Comparison of ENCODE assay signal across 8 cellular contexts in the genomic region with DNA sequence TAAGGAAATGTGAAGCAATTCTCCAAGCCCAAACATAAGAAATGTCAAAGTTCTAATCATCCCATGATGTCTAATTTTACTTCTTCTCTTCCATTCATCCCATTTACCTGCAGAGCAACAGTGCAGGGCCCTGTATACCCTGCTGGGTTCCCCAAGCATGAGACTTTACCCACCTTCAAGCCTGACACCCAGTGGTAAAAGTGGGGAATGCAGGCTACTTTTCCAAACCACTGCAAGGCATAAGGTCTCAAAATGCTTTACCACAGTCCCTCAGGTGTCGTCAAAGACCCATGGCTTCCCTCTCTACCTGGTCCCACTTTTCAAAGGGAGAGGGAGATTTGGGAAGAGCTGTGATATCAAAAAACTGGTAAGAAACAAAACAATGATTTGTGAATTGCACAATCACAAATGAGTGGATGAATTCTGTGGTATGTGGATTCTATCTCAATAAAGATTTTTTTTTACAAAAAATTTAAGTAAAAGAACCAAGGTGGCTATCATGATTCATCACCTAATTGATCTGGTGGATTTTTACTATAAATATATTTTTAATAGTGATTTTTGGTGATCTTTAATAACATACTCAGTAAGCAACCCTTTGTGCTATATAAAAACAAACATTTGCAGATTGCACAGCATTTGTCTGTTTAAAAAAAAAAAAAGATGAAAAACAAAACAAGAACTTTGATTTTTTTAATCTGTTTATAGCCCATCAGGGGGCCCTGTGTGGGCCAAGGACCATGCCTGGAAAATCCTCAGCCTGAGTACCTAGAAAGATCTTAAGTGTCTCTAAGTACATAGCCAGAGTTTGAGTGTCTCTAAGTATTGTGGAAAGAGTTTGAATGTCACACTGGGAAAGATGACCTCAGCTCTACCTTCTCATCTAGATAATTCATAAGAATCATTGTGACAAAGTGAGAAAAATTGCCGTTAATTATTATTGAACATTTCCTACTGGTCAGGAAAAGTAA.
DNase-seq lines count a peak whose midpoint lies in the region; ATAC-seq and FAIRE-seq lines count a peak whose summit lies in the region.

No MANE protein-coding gene starts in this region.

- no peak overlapping the region for H3K18ac ChIP-seq in mesendoderm (ENCODE audit: low read length)

- peaks cover 4% of the 10 kb centered on the region for H3K4me1 ChIP-seq in mesendoderm (ENCODE audit: control insufficient read depth, low read depth, low read length)

- H3K27me3 Mint-ChIP-seq in stimulated activated naive B cell treated with anti-CD40 and anti-IgM and Interleukin-4, amounts not matched to agents 10 μg/mL and 1 μg/mL and 100 μg/mL, for 72 hours = peaks cover 24 to 27% of the 10 kb centered on the region in 2 donors

- no peaks in the 10 kb centered on the region for H3K79me2 ChIP-seq in mesendoderm (ENCODE audit: control insufficient read depth, insufficient read depth, low read length)

- no peak overlapping the region for H3K56ac ChIP-seq in mesendoderm (ENCODE audit: low read length)

- no peak overlapping the region for H3K4me3 ChIP-seq in mesendoderm (ENCODE audit: low read length)

- H3K36me3 ChIP-seq in mesendoderm (ENCODE audit: control insufficient read depth, insufficient read depth, low read length) = no peaks in the 10 kb centered on the region

- no peak overlapping the region for H2BK120ac ChIP-seq in mesendoderm (ENCODE audit: low read depth, low read length)

- H4K8ac ChIP-seq in mesendoderm (ENCODE audit: low read depth, low read length) = no peak overlapping the region

- no peak overlapping the region for H3K4me3 Mint-ChIP-seq in stimulated activated naive B cell treated with anti-CD40 and anti-IgM and Interleukin-4, amounts not matched to agents 10 μg/mL and 1 μg/mL and 100 μg/mL, for 72 hours

- DNase-seq in NCI-H2081 (lab: John Stamatoyannopoulos, UW) = peak; percentile 64
- no peak for DNase-seq in NCI-H2081 treated with DMSO at 0.1 percent for 48 hours (lab: John Stamatoyannopoulos, UW)
- peak; percentile 17 for DNase-seq in LHCN-M2 (ENCODE audit: low read depth)
- DNase-seq in T1000 (lab: John Stamatoyannopoulos, UW) = peak; percentile 42
- DNase-seq in mesendoderm = peak; percentile 86
- peak; percentile 34 for DNase-seq in stimulated activated naive B cell treated with anti-CD40 and anti-IgM and Interleukin-4, amounts not matched to agents 10 μg/mL and 1 μg/mL and 100 μg/mL, for 72 hours
- no peak for DNase-seq in NCI-H1048 (lab: John Stamatoyannopoulos, UW)

- no peaks in the 10 kb centered on the region for H3K79me1 ChIP-seq in mesendoderm (ENCODE audit: low read length)

- peak; percentile 65 to 76 for ATAC-seq in stimulated activated naive B cell treated with anti-CD40 and anti-IgM and Interleukin-4, amounts not matched to agents 10 μg/mL and 1 μg/mL and 100 μg/mL, for 72 hours (replicated peaks)

- FAIRE-seq in colon (lab: Jason Lieb, UNC) = peak; percentile 41

- no peaks in the 10 kb centered on the region for H3K36me3 Mint-ChIP-seq in stimulated activated naive B cell treated with anti-CD40 and anti-IgM and Interleukin-4, amounts not matched to agents 10 μg/mL and 1 μg/mL and 100 μg/mL, for 72 hours

- no peak overlapping the region for H2BK15ac ChIP-seq in mesendoderm (replicated peaks; ENCODE audit: low read depth)

- H3K4me2 ChIP-seq in mesendoderm (ENCODE audit: low read length) = no peak overlapping the region

- H3K27me3 ChIP-seq in mesendoderm (ENCODE audit: insufficient read depth, low read length, poor library complexity) = no peaks in the 10 kb centered on the region

- no CpG with 5 or more reads among the region's 2 CpGs for WGBS in mesendoderm (ENCODE audit: extremely low coverage, insufficient coverage, low lambda C conversion rate)

- H3K9me3 Mint-ChIP-seq in stimulated activated naive B cell treated with anti-CD40 and anti-IgM and Interleukin-4, amounts not matched to agents 10 μg/mL and 1 μg/mL and 100 μg/mL, for 72 hours = no peaks in the 10 kb centered on the region

- no peak overlapping the region for H2BK5ac ChIP-seq in mesendoderm (ENCODE audit: low read length)

- no peaks in the 10 kb centered on the region for H3K4me1 Mint-ChIP-seq in stimulated activated naive B cell treated with anti-CD40 and anti-IgM and Interleukin-4, amounts not matched to agents 10 μg/mL and 1 μg/mL and 100 μg/mL, for 72 hours

- no peak overlapping the region for H3K27ac Mint-ChIP-seq in stimulated activated naive B cell treated with anti-CD40 and anti-IgM and Interleukin-4, amounts not matched to agents 10 μg/mL and 1 μg/mL and 100 μg/mL, for 72 hours

- H3K4ac ChIP-seq in mesendoderm (ENCODE audit: low read depth, low read length) = no peak overlapping the region

- no peak overlapping the region for H3K9ac ChIP-seq in mesendoderm (ENCODE audit: low read length)

- no peak overlapping the region for H2AK5ac ChIP-seq in mesendoderm (ENCODE audit: low read length)

- no peak overlapping the region for H4K5ac ChIP-seq in mesendoderm (ENCODE audit: low read length)

- no peak overlapping the region for H3K27ac ChIP-seq in mesendoderm (ENCODE audit: low read depth, low read length)

- H3K23ac ChIP-seq in mesendoderm (ENCODE audit: low read length) = no peak overlapping the region

Comparison
In these comparisons a context has a peak if more than half of its experiments do, and no peak if none do; other contexts are left out.
1. DNase-seq: peak in NCI-H2081 (2 of 2), LHCN-M2 (single experiment), T1000 (single experiment), mesendoderm (single experiment) and stimulated activated naive B cell treated with anti-CD40 and anti-IgM and Interleukin-4, amounts not matched to agents 10 μg/mL and 1 μg/mL and 100 μg/mL, for 72 hours (single experiment); none in NCI-H2081 treated with DMSO at 0.1 percent for 48 hours (single experiment) and NCI-H1048 (single experiment).